1 cellular context compared by ENCODE assay signal in genomic region chr3:195203631-195204030, GRCh38.
TF ChIP-seq lines count a peak whose summit lies in the region.

No MANE protein-coding gene starts in this region.

TF ChIP-seq in K562, 482 proteins besides CTCF, POLR2A, EP300 and RAD21 (continued from another document):
- TF ChIP-seq MGA (IDR thresholded peaks at IDR 0.05) (0 out of 2 replicates have a peak, but pooled peaks have one; percentile 51), CCNT2 (IDR thresholded peaks at IDR 0.05; ENCODE audit: borderline replicate concordance, extremely low read depth, insufficient read length, low read depth, low read length) (no peak), SPI1 (IDR thresholded peaks at IDR 0.05; ENCODE audit: borderline replicate concordance, low read depth, low read length) (no peak), CBX3 (IDR thresholded peaks at IDR 0.05; ENCODE audit: borderline replicate concordance in 1 of 2, low read length in 2 of 2) (no peak), MEIS2 (IDR thresholded peaks at IDR 0.05; ENCODE audit: partially characterized antibody) (peak; percentile 79), ZNF121 (CRISPR knock-in tag; conservative IDR thresholded peaks at IDR 0.05) (no peak), NR1H2 (CRISPR knock-in tag; IDR thresholded peaks at IDR 0.05) (no peak), MAFK (IDR thresholded peaks at IDR 0.05; ENCODE audit: low read length) (0 out of 2 replicates have a peak, but pooled peaks have one; percentile 3)
- TF ChIP-seq, protein P1, sequence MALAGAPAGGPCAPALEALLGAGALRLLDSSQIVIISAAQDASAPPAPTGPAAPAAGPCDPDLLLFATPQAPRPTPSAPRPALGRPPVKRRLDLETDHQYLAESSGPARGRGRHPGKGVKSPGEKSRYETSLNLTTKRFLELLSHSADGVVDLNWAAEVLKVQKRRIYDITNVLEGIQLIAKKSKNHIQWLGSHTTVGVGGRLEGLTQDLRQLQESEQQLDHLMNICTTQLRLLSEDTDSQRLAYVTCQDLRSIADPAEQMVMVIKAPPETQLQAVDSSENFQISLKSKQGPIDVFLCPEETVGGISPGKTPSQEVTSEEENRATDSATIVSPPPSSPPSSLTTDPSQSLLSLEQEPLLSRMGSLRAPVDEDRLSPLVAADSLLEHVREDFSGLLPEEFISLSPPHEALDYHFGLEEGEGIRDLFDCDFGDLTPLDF (CRISPR knock-in tag; IDR thresholded peaks at IDR 0.05): no peak
- TF ChIP-seq, protein P2, sequence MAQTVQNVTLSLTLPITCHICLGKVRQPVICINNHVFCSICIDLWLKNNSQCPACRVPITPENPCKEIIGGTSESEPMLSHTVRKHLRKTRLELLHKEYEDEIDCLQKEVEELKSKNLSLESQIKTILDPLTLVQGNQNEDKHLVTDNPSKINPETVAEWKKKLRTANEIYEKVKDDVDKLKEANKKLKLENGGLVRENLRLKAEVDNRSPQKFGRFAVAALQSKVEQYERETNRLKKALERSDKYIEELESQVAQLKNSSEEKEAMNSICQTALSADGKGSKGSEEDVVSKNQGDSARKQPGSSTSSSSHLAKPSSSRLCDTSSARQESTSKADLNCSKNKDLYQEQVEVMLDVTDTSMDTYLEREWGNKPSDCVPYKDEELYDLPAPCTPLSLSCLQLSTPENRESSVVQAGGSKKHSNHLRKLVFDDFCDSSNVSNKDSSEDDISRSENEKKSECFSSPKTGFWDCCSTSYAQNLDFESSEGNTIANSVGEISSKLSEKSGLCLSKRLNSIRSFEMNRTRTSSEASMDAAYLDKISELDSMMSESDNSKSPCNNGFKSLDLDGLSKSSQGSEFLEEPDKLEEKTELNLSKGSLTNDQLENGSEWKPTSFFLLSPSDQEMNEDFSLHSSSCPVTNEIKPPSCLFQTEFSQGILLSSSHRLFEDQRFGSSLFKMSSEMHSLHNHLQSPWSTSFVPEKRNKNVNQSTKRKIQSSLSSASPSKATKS (CRISPR knock-in tag; IDR thresholded peaks at IDR 0.05): no peak
